Comparison of ENCODE assay signal across 21 cellular contexts in genomic region chr2:171004363-171004762, GRCh38.
DNase-seq lines count a peak whose midpoint lies in the region; TF ChIP-seq lines count a peak whose summit lies in the region.
"Had no signal": no experiment of that assay in that cellular context is flagged by ENCODE, and none has a peak within 500 bp of the region (broad histone marks: within the 10 kb centered on the region; RNA-seq: fewer than 3 reads in every experiment).

No MANE protein-coding gene starts in this region.

- H3K36me3 ChIP-seq in SJCRH30 (peaks cover 48% of the 10 kb centered on the region), breast epithelium (peaks cover 5% of the 10 kb centered on the region)

- peak; percentile 49 for DNase-seq in COLO829 (ENCODE audit: low spot score)
- DNase-seq in SJCRH30, result peak in 1 of 2 experiments; percentile 54
- DNase-seq in midbrain (lab: John Stamatoyannopoulos, UW), result peak; percentile 14
- no peak for DNase-seq in Ammon's horn (ENCODE audit: low spot score)
- no peak for DNase-seq in activated CD8-positive, alpha-beta memory T cell treated with anti-CD3 and anti-CD28 coated beads, Interleukin-2, amount 50 U/mL, for 48 hours
- DNase-seq in breast epithelium (ENCODE audit: low spot score in 2 of 2), result no peak
- DNase-seq: AML-193; C1 segment of cervical spinal cord; CD8-positive, alpha-beta memory T cell; GOT3; MM.1S; NCI-H1417; NCI-H1694; NCI-H2029 treated with DMSO at 0.1 percent for 48 hours; NCI-H446 treated with DMSO at 0.1 percent for 48 hours; NCI-H69; OCI-M1; Peyer's patch had no signal

- intact Hi-C loops in breast epithelium (cut with DNase I; ENCODE audit: low total_unique reads), result no loop called here

- TF ChIP-seq POLR2A in breast epithelium (IDR thresholded peaks at IDR 0.05), result no peak

- TF ChIP-seq CTCF in C4-2B (conservative IDR thresholded peaks at IDR 0.05), result no peak
- TF ChIP-seq CTCF in breast epithelium (IDR thresholded peaks at IDR 0.05), result no peak

- peak overlapping the region; percentile 81 for H3K27ac ChIP-seq in C4-2B
- H3K27ac ChIP-seq in SJCRH30, result peak overlapping the region; percentile 7; the same call in 1 of the 2 replicates
- no peak overlapping the region for H3K27ac ChIP-seq in breast epithelium
- H3K27ac ChIP-seq: A549, KMS-11, Peyer's patch had no signal

- H3K4me3 ChIP-seq in SJCRH30 (no peak overlapping the region), breast epithelium (no peak overlapping the region)
- H3K4me3 ChIP-seq: A549, Peyer's patch had no signal

- H3K9me3 ChIP-seq in SJCRH30 (replicated peaks) (no peaks in the 10 kb centered on the region), breast epithelium (no peaks in the 10 kb centered on the region)
- H3K9me3 ChIP-seq: A549, Peyer's patch had no signal

- H3K4me1 ChIP-seq in SJCRH30 (peaks cover 5% of the 10 kb centered on the region; the same call in 1 of the 2 replicates), breast epithelium (no peaks in the 10 kb centered on the region)
- H3K4me1 ChIP-seq: A549, Peyer's patch had no signal

- H3K27me3 ChIP-seq in SJCRH30 (no peaks in the 10 kb centered on the region), breast epithelium (no peaks in the 10 kb centered on the region)
- H3K27me3 ChIP-seq: Peyer's patch had no signal

Comparison
In these comparisons a context has a peak if more than half of its experiments do, and no peak if none do; other contexts are left out.
1. H3K27ac ChIP-seq: peak in C4-2B (single experiment) and SJCRH30 (single experiment); none in breast epithelium (0 of 2).
2. DNase-seq: peak in COLO829 (single experiment) and midbrain (single experiment); none in Ammon's horn (single experiment), activated CD8-positive, alpha-beta memory T cell treated with anti-CD3 and anti-CD28 coated beads, Interleukin-2, amount 50 U/mL, for 48 hours (single experiment) and breast epithelium (0 of 2).